In genomic region chr7:28411876-28412662, GRCh38 we compare ENCODE assay signal across 10 cellular contexts. TPM values are rescaled to one million over a fixed set of nuclear protein-coding genes. Genes with fewer than 3 reads are reported as not detected.
DNase-seq lines count a peak whose midpoint lies in the region; ATAC-seq and TF ChIP-seq lines count a peak whose summit lies in the region.
"Had no signal": no experiment of that assay in that cellular context is flagged by ENCODE, and none has a peak within 500 bp of the region (broad histone marks: within the 10 kb centered on the region; RNA-seq: fewer than 3 reads in every experiment).

CREB5 (plus strand) TSS chr7:28412518; CDS start chr7:28412915, 397 bp downstream.

- no peak within 1 kb of the TSS for H2AFZ ChIP-seq in SK-N-SH (ENCODE audit: low read depth)
- H2AFZ ChIP-seq: parathyroid adenoma had no signal

- CTCF ChIA-PET in SK-N-SH (lab: Yijun Ruan, JAX): interaction anchor here (0.8 to 1.6 kb wide), 12 partner anchors 14 to 216 kb away, joined by 3 to 8 read pairs (median 4); no protein-coding TSS in a partner anchor

- H3K4me3 ChIP-seq in SK-N-SH (ENCODE audit: low read depth in 2 of 2, low read length in 1 of 2): no peak within 1 kb of the TSS
- peak within 1 kb of the TSS; percentile 86 for H3K4me3 ChIP-seq in adipocyte (ENCODE audit: low read length)
- H3K4me3 ChIP-seq in tibial nerve: peak within 1 kb of the TSS in 3 of 4 donors; percentile 55 to 80 (median 57)

- TF ChIP-seq POLR2A in tibial nerve (IDR thresholded peaks at IDR 0.05): no peak

- no peak within 1 kb of the TSS for H3K27ac ChIP-seq in SK-N-SH (ENCODE audit: low read depth in 2 of 2, low read length in 1 of 2)
- H3K27ac ChIP-seq in tibial nerve: peak within 1 kb of the TSS in 1 of 4 donors; percentile 94
- H3K27ac ChIP-seq: parathyroid adenoma had no signal

- no peaks in the 10 kb centered on the region for H4K20me1 ChIP-seq in SK-N-SH (ENCODE audit: insufficient read depth)

- H3K4me1 ChIP-seq in SK-N-SH (ENCODE audit: control insufficient read depth in 1 of 2, insufficient read depth in 2 of 2, low read depth in 1 of 2, low read length in 1 of 2): peaks cover 3 to 24% of the 10 kb centered on the region in 2 experiments; a peak in 2 of 4 replicates
- H3K4me1 ChIP-seq in adipocyte (ENCODE audit: control insufficient read depth, insufficient read depth, low read length): peaks cover 23% of the 10 kb centered on the region
- H3K4me1 ChIP-seq in tibial nerve: peaks cover 0 to 42% (median 12%) of the 10 kb centered on the region in 4 donors
- H3K4me1 ChIP-seq: parathyroid adenoma had no signal

- H3K9ac ChIP-seq in SK-N-SH (no peak within 1 kb of the TSS), adipocyte (ENCODE audit: low read length) (no peak within 1 kb of the TSS)
- H3K9ac ChIP-seq: parathyroid adenoma had no signal

- H3K79me2 ChIP-seq in SK-N-SH (ENCODE audit: insufficient read depth): no peaks in the 10 kb centered on the region
- H3K79me2 ChIP-seq: parathyroid adenoma had no signal

- H3K27me3 ChIP-seq in SK-N-SH (ENCODE audit: insufficient read depth) (no peaks in the 10 kb centered on the region; the same call in 1 of the 2 replicates), adipocyte (replicated peaks; ENCODE audit: control insufficient read depth, insufficient read depth, low read length) (no peaks in the 10 kb centered on the region), tibial nerve (no peaks in the 10 kb centered on the region)

- WGBS in SK-N-SH (ENCODE audit: low lambda C conversion rate): 85% methylated on average over 8 of the region's 8 CpGs
- WGBS in tibial nerve, 2 donors: 74 to 82% methylated on average over 8 of the region's 8 CpGs

- TF ChIP-seq CTCF in SK-N-SH (IDR thresholded peaks at IDR 0.05) (no peak; the same call in 1 of the 2 replicates), tibial nerve (IDR thresholded peaks at IDR 0.05) (no peak)

- peaks cover 9% of the 10 kb centered on the region for H3F3A ChIP-seq in SK-N-SH (replicated peaks; ENCODE audit: insufficient read depth)

- POLR2A ChIA-PET in SK-N-SH (lab: Yijun Ruan, JAX): no interaction called here

- no peak for TF ChIP-seq EP300 in SK-N-SH (IDR thresholded peaks at IDR 0.05; ENCODE audit: borderline replicate concordance in 1 of 2, low read depth in 1 of 2, low read length in 1 of 2)
- peak in 1 of 2 donors; percentile 26 for TF ChIP-seq EP300 in tibial nerve (IDR thresholded peaks at IDR 0.05)

- DNase-seq in SK-N-SH (no peak), adipocyte (ENCODE audit: low read depth) (no peak), kidney tubule cell (ENCODE audit: low spot score) (peak; percentile 36), tibial nerve (ENCODE audit: low spot score in 2 of 2) (no peak), NCI-H345 (lab: John Stamatoyannopoulos, UW) (no peak), NCI-H774 (lab: John Stamatoyannopoulos, UW) (no peak), NCI-H128 (lab: John Stamatoyannopoulos, UW; ENCODE audit: unreplicated experiment) (no peak)

- peak; percentile 55; the same call in 1 of the 2 replicates for TF ChIP-seq RAD21 in SK-N-SH (IDR thresholded peaks at IDR 0.05; ENCODE audit: low read length)

- no peaks in the 10 kb centered on the region for H3K9me3 ChIP-seq in SK-N-SH
- H3K9me3 ChIP-seq in adipocyte (ENCODE audit: control insufficient read depth, low read length): no peaks in the 10 kb centered on the region
- H3K9me3 ChIP-seq in tibial nerve: no peaks in the 10 kb centered on the region

- no peaks in the 10 kb centered on the region for H3K36me3 ChIP-seq in SK-N-SH (replicated peaks in 1 of 2; ENCODE audit: control insufficient read depth in 1 of 2, insufficient read depth in 2 of 2, low read length in 1 of 2)
- no peaks in the 10 kb centered on the region for H3K36me3 ChIP-seq in adipocyte (ENCODE audit: control insufficient read depth, insufficient read depth, low read length, severe bottlenecking)
- no peaks in the 10 kb centered on the region for H3K36me3 ChIP-seq in tibial nerve

- no peak within 1 kb of the TSS for H3K4me2 ChIP-seq in SK-N-SH

- no peak for ATAC-seq in SK-N-SH treated with all-trans-retinoic acid at 6 μM for 48 hours

- no peaks in the 10 kb centered on the region for H3K9me2 ChIP-seq in SK-N-SH

TF ChIP-seq in SK-N-SH, 30 proteins besides CTCF, POLR2A, EP300 and RAD21:
- TF ChIP-seq, protein P1, sequence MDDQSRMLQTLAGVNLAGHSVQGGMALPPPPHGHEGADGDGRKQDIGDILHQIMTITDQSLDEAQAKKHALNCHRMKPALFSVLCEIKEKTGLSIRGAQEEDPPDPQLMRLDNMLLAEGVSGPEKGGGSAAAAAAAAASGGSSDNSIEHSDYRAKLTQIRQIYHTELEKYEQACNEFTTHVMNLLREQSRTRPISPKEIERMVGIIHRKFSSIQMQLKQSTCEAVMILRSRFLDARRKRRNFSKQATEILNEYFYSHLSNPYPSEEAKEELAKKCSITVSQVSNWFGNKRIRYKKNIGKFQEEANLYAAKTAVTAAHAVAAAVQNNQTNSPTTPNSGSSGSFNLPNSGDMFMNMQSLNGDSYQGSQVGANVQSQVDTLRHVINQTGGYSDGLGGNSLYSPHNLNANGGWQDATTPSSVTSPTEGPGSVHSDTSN (IDR thresholded peaks at IDR 0.05): no peak
- TF ChIP-seq CHD2 (IDR thresholded peaks at IDR 0.05; ENCODE audit: low read length, partially characterized antibody): no peak
- TF ChIP-seq TEAD4 (IDR thresholded peaks at IDR 0.05; ENCODE audit: borderline replicate concordance, insufficient read depth): no peak
- no peak for TF ChIP-seq USF1 (IDR thresholded peaks at IDR 0.05; ENCODE audit: borderline replicate concordance, low read depth)

TF ChIP-seq in SK-N-SH treated with all-trans-retinoic acid at 6 μM for 48 hours, 23 proteins besides CTCF, POLR2A, EP300 and RAD21:
- TF ChIP-seq SNAI2 (CRISPR knock-in tag; IDR thresholded peaks at IDR 0.05) (no peak), TSHZ2 (CRISPR knock-in tag; IDR thresholded peaks at IDR 0.05) (no peak), GLIS3 (CRISPR knock-in tag; IDR thresholded peaks at IDR 0.05) (no peak), ARNTL (CRISPR knock-in tag; IDR thresholded peaks at IDR 0.05; ENCODE audit: borderline replicate concordance, low read depth) (no peak), CSRNP3 (CRISPR knock-in tag; IDR thresholded peaks at IDR 0.05) (no peak), ZNF8 (CRISPR knock-in tag; IDR thresholded peaks at IDR 0.05) (no peak), ZNF70 (CRISPR knock-in tag; IDR thresholded peaks at IDR 0.05) (no peak), ZFP30 (CRISPR knock-in tag; IDR thresholded peaks at IDR 0.05) (no peak), ZNF565 (CRISPR knock-in tag; conservative IDR thresholded peaks at IDR 0.05; ENCODE audit: low read depth) (no peak), ISL1 (CRISPR knock-in tag; IDR thresholded peaks at IDR 0.05) (no peak), PPARA (CRISPR knock-in tag; IDR thresholded peaks at IDR 0.05; ENCODE audit: borderline replicate concordance) (no peak), ZFP3 (CRISPR knock-in tag; IDR thresholded peaks at IDR 0.05) (no peak)
- TF ChIP-seq, protein P2, sequence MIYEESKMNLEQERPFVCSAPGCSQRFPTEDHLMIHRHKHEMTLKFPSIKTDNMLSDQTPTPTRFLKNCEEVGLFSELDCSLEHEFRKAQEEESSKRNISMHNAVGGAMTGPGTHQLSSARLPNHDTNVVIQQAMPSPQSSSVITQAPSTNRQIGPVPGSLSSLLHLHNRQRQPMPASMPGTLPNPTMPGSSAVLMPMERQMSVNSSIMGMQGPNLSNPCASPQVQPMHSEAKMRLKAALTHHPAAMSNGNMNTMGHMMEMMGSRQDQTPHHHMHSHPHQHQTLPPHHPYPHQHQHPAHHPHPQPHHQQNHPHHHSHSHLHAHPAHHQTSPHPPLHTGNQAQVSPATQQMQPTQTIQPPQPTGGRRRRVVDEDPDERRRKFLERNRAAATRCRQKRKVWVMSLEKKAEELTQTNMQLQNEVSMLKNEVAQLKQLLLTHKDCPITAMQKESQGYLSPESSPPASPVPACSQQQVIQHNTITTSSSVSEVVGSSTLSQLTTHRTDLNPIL (CRISPR knock-in tag; IDR thresholded peaks at IDR 0.05; ENCODE audit: low read depth): no peak
TF ChIP-seq in SK-N-SH treated with all-trans-retinoic acid at 6 μM for 48 hours: peak in this region for 0.

RNA-seq across cellular contexts. Expression of gene CREB5, which starts in this region (rescaled TPM):
- 14.2 and 19.3 TPM in 2 replicates for polyA plus RNA-seq in SK-N-SH (2012; rRNA removed)
- polyA plus RNA-seq in SK-N-SH (2012; cell fraction: cytosol; rRNA removed): 7.0 and 8.3 TPM in 2 replicates
- 15.8 and 32.8 TPM in 2 replicates for polyA plus RNA-seq in SK-N-SH (2012; cell fraction: nucleus; rRNA removed)
- total RNA-seq in tibial nerve: 10 to 100 TPM; 16.8 to 22.4 (median 20.9) TPM
- total RNA-seq: activated CD8-positive, alpha-beta memory T cell treated with anti-CD3 and anti-CD28 coated beads for 36 hours had no signal

Comparison
In these comparisons a context has a peak if more than half of its experiments do, and no peak if none do; other contexts are left out.
1. H3K4me3 ChIP-seq: peak in adipocyte (single experiment) and tibial nerve (3 of 4); none in SK-N-SH (0 of 2).